ENCODE assay signal across 10 cellular contexts in genomic region chr1:201941420-201942128, GRCh38. TPM values are rescaled to one million over a fixed set of nuclear protein-coding genes. Genes with fewer than 3 reads are reported as not detected.
DNase-seq lines count a peak whose midpoint lies in the region; ATAC-seq lines count a peak whose summit lies in the region.
"Had no signal": no experiment of that assay in that cellular context is flagged by ENCODE, and none has a peak within 500 bp of the region (broad histone marks: within the 10 kb centered on the region; RNA-seq: fewer than 3 reads in every experiment).

No MANE protein-coding gene starts in this region.

- peak overlapping the region; percentile 87 for H3K27ac ChIP-seq in ectodermal cell (ENCODE audit: insufficient read depth, low read depth, low read length, poor library complexity, severe bottlenecking)
- H3K27ac ChIP-seq in urinary bladder (ENCODE audit: low read depth): peak overlapping the region; percentile 55
- H3K27ac ChIP-seq: SJSA1 had no signal

- in situ Hi-C loops in ACHN (cut with HindIII; ENCODE audit: low pct_ligation_motif_present, low pct_unique_long_range_greater_than_20kb, low sequenced_read_pairs): no loop called here

- H3K9me3 ChIP-seq in ectodermal cell (ENCODE audit: control insufficient read depth, low read length) (no peaks in the 10 kb centered on the region), mucosa of stomach (ENCODE audit: control insufficient read depth, low read length) (no peaks in the 10 kb centered on the region)
- H3K9me3 ChIP-seq: SJSA1 had no signal

- DNase-seq in Right ventricle myocardium superior: no peak
- DNase-seq in Right ventricle myocardium inferior (ENCODE audit: missing footprints): no peak
- DNase-seq in ACHN: no peak

- H3K27me3 ChIP-seq in ectodermal cell (ENCODE audit: control insufficient read depth, insufficient read depth, low read length, poor library complexity, severe bottlenecking) (peaks cover under 1% of the 10 kb centered on the region), mucosa of stomach (ENCODE audit: control insufficient read depth, insufficient read depth, low read length) (peaks cover 16% of the 10 kb centered on the region)
- H3K27me3 ChIP-seq: SJSA1 had no signal

- peak overlapping the region; percentile 3 for H3K9ac ChIP-seq in mucosa of stomach (ENCODE audit: low read length)

- H3K4me1 ChIP-seq in ectodermal cell (ENCODE audit: control insufficient read depth, insufficient read depth, low read length) (peaks cover 41% of the 10 kb centered on the region), mucosa of stomach (ENCODE audit: control insufficient read depth, insufficient read depth, low read length) (peaks cover 29% of the 10 kb centered on the region), urinary bladder (ENCODE audit: insufficient read depth) (no peaks in the 10 kb centered on the region)

- ATAC-seq in Right ventricle myocardium superior (ENCODE audit: poor library complexity) (peak; percentile 28), Right ventricle myocardium inferior (no peak), HG02571 (IDR thresholded peaks at IDR 0.05; ENCODE audit: unreplicated experiment) (no peak), GM19035 (IDR thresholded peaks at IDR 0.05; ENCODE audit: unreplicated experiment) (no peak)

- no peaks in the 10 kb centered on the region for H3K36me3 ChIP-seq in ectodermal cell (ENCODE audit: control insufficient read depth, insufficient read depth, low read length)
- H3K36me3 ChIP-seq in mucosa of stomach (ENCODE audit: control insufficient read depth, insufficient read depth, low read length): no peaks in the 10 kb centered on the region
- H3K36me3 ChIP-seq in urinary bladder (ENCODE audit: insufficient read depth): no peaks in the 10 kb centered on the region
- H3K36me3 ChIP-seq: SJSA1 had no signal

- peak overlapping the region; percentile 8 for H3K4me3 ChIP-seq in ectodermal cell (ENCODE audit: insufficient read depth, low read depth, low read length)
- no peak overlapping the region for H3K4me3 ChIP-seq in mucosa of stomach (ENCODE audit: low read length)
- peak overlapping the region; percentile 33 for H3K4me3 ChIP-seq in urinary bladder (ENCODE audit: low read depth, low read length)
- H3K4me3 ChIP-seq: SJSA1 had no signal

- WGBS in ectodermal cell, 2 experiments: 6 to 12% methylated on average over 18 of the region's 18 CpGs
- 30% methylated on average over 18 of the region's 18 CpGs for WGBS in urinary bladder

- intact Hi-C loops in Right ventricle myocardium superior (cut with DNase I) (no loop called here), Right ventricle myocardium inferior (cut with DNase I) (no loop called here)

RNA-seq across cellular contexts. Expression of gene LMOD1, which starts 4.8 kb away (rescaled TPM):
- total RNA-seq in Right ventricle myocardium superior (9.6 TPM), Right ventricle myocardium inferior (10.8 TPM), urinary bladder (71.7 TPM)
- polyA plus RNA-seq in ectodermal cell (2013, experiment 1 of 4): 2.9 TPM
- polyA plus RNA-seq in ectodermal cell (2013, experiment 2 of 4): 2.6 TPM
- polyA plus RNA-seq in ectodermal cell (2013, experiment 3 of 4): 2.7 TPM
- polyA plus RNA-seq in ectodermal cell (2013, experiment 4 of 4): 2.8 TPM
- 731 TPM for polyA plus RNA-seq in urinary bladder
- total RNA-seq: activated CD8-positive, alpha-beta memory T cell treated with anti-CD3 and anti-CD28 coated beads for 36 hours had no signal

RNA-seq across cellular contexts. Expression of gene TIMM17A, which starts 13.7 kb away (rescaled TPM):
- total RNA-seq in Right ventricle myocardium superior (76.5 TPM), Right ventricle myocardium inferior (83.6 TPM), urinary bladder (27.2 TPM)
- 48.2 TPM for polyA plus RNA-seq in ectodermal cell (2013, experiment 1 of 4)
- 46.6 TPM for polyA plus RNA-seq in ectodermal cell (2013, experiment 2 of 4)
- 37.4 TPM for polyA plus RNA-seq in ectodermal cell (2013, experiment 3 of 4)
- polyA plus RNA-seq in ectodermal cell (2013, experiment 4 of 4): 42.7 TPM
- 42.0 TPM for polyA plus RNA-seq in urinary bladder

RNA-seq across cellular contexts. Expression of gene RNPEP, which starts 40.9 kb away (rescaled TPM):
- total RNA-seq in Right ventricle myocardium superior (15.4 TPM), Right ventricle myocardium inferior (18.7 TPM), urinary bladder (24.0 TPM)
- polyA plus RNA-seq in ectodermal cell (2013, experiment 1 of 4): 52.7 TPM
- 52.2 TPM for polyA plus RNA-seq in ectodermal cell (2013, experiment 2 of 4)
- 39.2 TPM for polyA plus RNA-seq in ectodermal cell (2013, experiment 3 of 4)
- 40.1 TPM for polyA plus RNA-seq in ectodermal cell (2013, experiment 4 of 4)
- polyA plus RNA-seq in urinary bladder: 31.6 TPM

RNA-seq across cellular contexts. Expression of gene SHISA4, which starts 52.9 kb away (rescaled TPM):
- total RNA-seq in Right ventricle myocardium superior: 162 TPM
- total RNA-seq in Right ventricle myocardium inferior: 159 TPM
- polyA plus RNA-seq in ectodermal cell (2013, experiment 1 of 4): 12.4 TPM
- polyA plus RNA-seq in ectodermal cell (2013, experiment 2 of 4): 10.6 TPM
- 9.6 TPM for polyA plus RNA-seq in ectodermal cell (2013, experiment 3 of 4)
- 14.4 TPM for polyA plus RNA-seq in ectodermal cell (2013, experiment 4 of 4)
- 10.1 TPM for total RNA-seq in urinary bladder
- polyA plus RNA-seq in urinary bladder: 32.7 TPM
